Comparison of ENCODE assay signal across 1 cellular context in the genomic region with DNA sequence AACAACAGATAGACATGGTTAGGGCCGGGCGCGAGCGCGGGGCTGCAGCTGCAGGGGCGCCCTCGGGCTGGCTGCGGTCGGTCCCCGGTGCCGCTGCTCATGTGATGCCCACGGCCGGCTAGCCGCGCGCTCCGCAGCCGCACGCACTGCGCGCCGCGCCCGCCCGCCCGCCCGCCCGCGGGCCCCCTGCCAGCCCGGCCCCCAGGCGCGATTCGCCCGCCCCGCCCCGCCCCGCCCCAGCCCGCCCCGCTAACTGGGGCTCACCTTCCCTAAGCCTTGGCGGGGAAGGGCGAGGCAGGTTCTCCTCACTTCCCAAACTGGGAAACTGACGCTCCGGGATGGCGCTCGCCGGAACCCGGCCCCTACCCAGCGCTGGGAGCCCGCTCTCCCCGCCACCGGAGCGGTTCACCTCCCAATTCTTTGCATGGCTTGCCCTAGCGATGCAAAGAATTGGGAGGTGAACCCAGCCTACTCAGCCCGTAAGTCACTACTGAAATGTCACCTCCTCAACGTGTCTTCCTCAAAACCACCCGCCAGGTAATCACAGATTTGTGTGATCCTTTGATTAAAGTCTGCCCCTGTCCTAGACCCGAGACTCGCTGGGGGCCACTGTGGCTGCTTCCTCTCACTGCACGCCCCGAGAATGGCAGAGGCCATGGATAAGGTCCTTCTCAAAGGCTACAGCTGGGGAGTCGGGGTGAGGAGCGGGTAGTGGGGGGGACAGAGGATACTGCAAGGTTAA.
TF ChIP-seq lines count a peak whose summit lies in the region.

No MANE protein-coding gene starts in this region.

TF ChIP-seq in HEK293, 187 proteins besides CTCF, POLR2A, EP300 and RAD21 (continued from another document):
- no peak for TF ChIP-seq ZNF692 (tag by site-specific recombination; IDR thresholded peaks at IDR 0.05)
